10 cellular contexts compared by ENCODE assay signal in genomic region chr1:1847501-1848289, GRCh38. TPM values are rescaled to one million over a fixed set of nuclear protein-coding genes. Genes with fewer than 3 reads are reported as not detected.
DNase-seq lines count a peak whose midpoint lies in the region; ATAC-seq, FAIRE-seq and TF ChIP-seq lines count a peak whose summit lies in the region.
"Had no signal": no experiment of that assay in that cellular context is flagged by ENCODE, and none has a peak within 500 bp of the region (broad histone marks: within the 10 kb centered on the region; RNA-seq: fewer than 3 reads in every experiment).

No MANE protein-coding gene starts in this region.

- H3K36me3 Mint-ChIP-seq in T-helper 17 cell (ENCODE audit: low read depth) = peaks cover under 1% of the 10 kb centered on the region
- H3K36me3 Mint-ChIP-seq in activated T-cell treated with anti-CD3 and anti-CD28 coated beads, Interleukin-2, amount 50 U/mL, for 4 hours (ENCODE audit: insufficient read depth) = peaks cover 12% of the 10 kb centered on the region

- intact Hi-C loops in HepG2 (cut with micrococcal nuclease; ENCODE audit: unreplicated experiment) = no loop called here

- peaks cover 61% of the 10 kb centered on the region for H3K4me1 Mint-ChIP-seq in T-helper 17 cell
- peaks cover 61% of the 10 kb centered on the region for H3K4me1 Mint-ChIP-seq in activated T-cell treated with anti-CD3 and anti-CD28 coated beads, Interleukin-2, amount 50 U/mL, for 4 hours (ENCODE audit: low read depth)

- TF ChIP-seq EP300 in HepG2 (IDR thresholded peaks at IDR 0.05; ENCODE audit: low read depth in 2 of 2, low read length in 2 of 2) = no peak
- no peak for TF ChIP-seq EP300 in HepG2 (CRISPR knock-in tag; IDR thresholded peaks at IDR 0.05; ENCODE audit: borderline replicate concordance)

- peak overlapping the region; percentile 7 for H3K4me3 Mint-ChIP-seq in T-helper 17 cell
- no peak overlapping the region for H3K4me3 Mint-ChIP-seq in activated T-cell treated with anti-CD3 and anti-CD28 coated beads, Interleukin-2, amount 50 U/mL, for 4 hours

- TF ChIP-seq RAD21 in HepG2 (CRISPR knock-in tag; IDR thresholded peaks at IDR 0.05) = no peak

- H3K79me2 ChIP-seq in HepG2 (ENCODE audit: insufficient read depth, low read length) = peaks cover 76% of the 10 kb centered on the region

- no peak overlapping the region for H3K4me2 ChIP-seq in HepG2 (ENCODE audit: low read depth, low read length)

- FAIRE-seq in HepG2 (lab: Jason Lieb, UNC) = no peak

- in situ Hi-C loops in HepG2 (cut with HindIII; ENCODE audit: extremely low pct_ligation_motif_present, low pct_unique_long_range_greater_than_20kb) = no loop called here

- no peak for TF ChIP-seq CTCF in HepG2 (CRISPR knock-in tag; IDR thresholded peaks at IDR 0.05)

- BruUV-seq in HepG2 (replicated peaks; lab: Mats Ljungman, UMichigan) = no TSS peak

- no peaks in the 10 kb centered on the region for H3K9me3 Mint-ChIP-seq in activated T-cell treated with anti-CD3 and anti-CD28 coated beads, Interleukin-2, amount 50 U/mL, for 4 hours

- no peaks in the 10 kb centered on the region for H3K27me3 Mint-ChIP-seq in T-helper 17 cell
- H3K27me3 Mint-ChIP-seq in activated T-cell treated with anti-CD3 and anti-CD28 coated beads, Interleukin-2, amount 50 U/mL, for 4 hours (ENCODE audit: low read depth) = no peaks in the 10 kb centered on the region

- no peaks in the 10 kb centered on the region for H3K9me3 ChIP-seq in T-helper 17 cell (ENCODE audit: control insufficient read depth, low read length, poor library complexity, severe bottlenecking)
- H3K9me3 ChIP-seq in HepG2 (ENCODE audit: low read length) = no peaks in the 10 kb centered on the region

- no peak overlapping the region for H3K4me3 ChIP-seq in HepG2 (replicated peaks in 1 of 3; ENCODE audit: insufficient read depth in 1 of 3, low read depth in 2 of 3, low read length in 3 of 3)

- H4K20me1 ChIP-seq in HepG2 (ENCODE audit: insufficient read depth, low read length) = peaks cover 29% of the 10 kb centered on the region

- no peak for DNase-seq in T-helper 17 cell
- no peak for DNase-seq in HepG2 (ENCODE audit: low spot score)
- no peak for DNase-seq in substantia nigra (lab: John Stamatoyannopoulos, UW)
- DNase-seq in NCI-H187 treated with DMSO at 0.1 percent for 48 hours (lab: John Stamatoyannopoulos, UW) = no peak
- DNase-seq in activated T-cell treated with anti-CD3 and anti-CD28 coated beads, Interleukin-2, amount 50 U/mL, for 4 hours = no peak
- no peak for DNase-seq in NCI-H1048 (lab: John Stamatoyannopoulos, UW)
- DNase-seq: activated T-cell treated with anti-CD3 and anti-CD28 coated beads, Interleukin-2, amount 50 U/mL, for 1 hour; KBM-7 had no signal

- H2AFZ ChIP-seq in HepG2 (ENCODE audit: low read length) = no peak overlapping the region

- WGBS in HepG2 (ENCODE audit: low lambda C conversion rate) = 94% methylated on average over 15 of the region's 15 CpGs

- no peaks in the 10 kb centered on the region for H3K27me3 ChIP-seq in HepG2 (ENCODE audit: control insufficient read depth in 1 of 2, insufficient read depth in 2 of 2, low read length in 2 of 2)

- H3K9ac ChIP-seq in HepG2 (ENCODE audit: insufficient read depth, low read depth, low read length) = no peak overlapping the region

- POLR2A ChIA-PET in HepG2 (lab: Yijun Ruan, JAX) = interaction anchor here (0.8 kb wide), 1 partner anchor 15 kb away, joined by 3 read pairs; no protein-coding TSS in a partner anchor

- H3K4me1 ChIP-seq in HepG2 (ENCODE audit: insufficient read depth, low read length) = peaks cover 28% of the 10 kb centered on the region

- ATAC-seq in GM21825 (IDR thresholded peaks at IDR 0.05; ENCODE audit: unreplicated experiment) = peak; percentile 56
- ATAC-seq in T-helper 17 cell = no peak
- no peak; the same call in 2 of the 3 replicates for ATAC-seq in HepG2
- no peak for ATAC-seq in activated T-cell treated with anti-CD3 and anti-CD28 coated beads, Interleukin-2, amount 50 U/mL, for 4 hours
- no peak for ATAC-seq in HG03095 (IDR thresholded peaks at IDR 0.05; ENCODE audit: unreplicated experiment)

- H3K36me3 ChIP-seq in HepG2 (replicated peaks in 1 of 2; ENCODE audit: control insufficient read depth in 1 of 2, insufficient read depth in 2 of 2, low read length in 2 of 2) = peaks cover 5 to 11% of the 10 kb centered on the region in 2 experiments

- peak overlapping the region; percentile 89 for H3K27ac Mint-ChIP-seq in T-helper 17 cell

- CTCF ChIA-PET in HepG2 (lab: Yijun Ruan, JAX; ENCODE audit: low intra/inter-chr PET ratio, low total read pairs) = no interaction called here

- no peak for TF ChIP-seq POLR2A in HepG2 (IDR thresholded peaks at IDR 0.05; ENCODE audit: insufficient read depth in 1 of 2, low read depth in 2 of 2, low read length in 2 of 2)

- peak overlapping the region; percentile 29 for H3K27ac ChIP-seq in HepG2 (ENCODE audit: extremely low read length, insufficient read depth, low read length)
- H3K27ac ChIP-seq in substantia nigra (ENCODE audit: low read depth, low read length, poor library complexity, severe bottlenecking) = peak overlapping the region; percentile 58

TF ChIP-seq in HepG2, 621 proteins besides CTCF, POLR2A, EP300 and RAD21:
- TF ChIP-seq ZNF138 (CRISPR knock-in tag; IDR thresholded peaks at IDR 0.05; ENCODE audit: low read depth) (no peak), FOXK2 (IDR thresholded peaks at IDR 0.05) (no peak)

RNA-seq across cellular contexts. Expression of gene GNB1, which starts 43.2 kb away (rescaled TPM):
- total RNA-seq in T-helper 17 cell = 100 to 1,000 TPM; 236 to 255 TPM
- 66.2 and 76.7 TPM in 2 replicates for total RNA-seq in HepG2 (2016; rRNA removed; fragmentation: Illumina TruSeq; extraction: Trizol)
- 98.5 and 108 TPM in 2 replicates for total RNA-seq in HepG2 (2016; cell fraction: cytosol; rRNA removed; fragmentation: Illumina TruSeq; extraction: Trizol; ENCODE audit: low read depth)
- 68.2 and 68.8 TPM in 2 replicates for total RNA-seq in HepG2 (2016; cell fraction: insoluble cytoplasmic fraction; rRNA removed; fragmentation: Illumina TruSeq; extraction: Trizol)
- total RNA-seq in HepG2 (2016; cell fraction: membrane; rRNA removed; fragmentation: Illumina TruSeq; extraction: Trizol) = 163 and 168 TPM in 2 replicates
- total RNA-seq in HepG2 (2016; cell fraction: nucleus; rRNA removed; fragmentation: Illumina TruSeq; extraction: Trizol) = 45.2 and 49.3 TPM in 2 replicates
- 327 and 345 TPM in 2 replicates for polyA plus RNA-seq in HepG2 (2011; rRNA removed)
- 278 and 286 TPM in 2 replicates for polyA plus RNA-seq in HepG2 (2011; cell fraction: cytosol; rRNA removed)
- 169 and 179 TPM in 2 replicates for polyA plus RNA-seq in HepG2 (2011; cell fraction: nucleus; rRNA removed)
- polyA plus RNA-seq in HepG2 (2012) = 196 and 197 TPM in 2 replicates
- 302 and 370 TPM in 2 replicates for polyA plus RNA-seq in HepG2 (2016; cell fraction: cytosol; fragmentation: Illumina TruSeq; extraction: Trizol; ENCODE audit: low read depth)
- 201 and 257 TPM in 2 replicates for polyA plus RNA-seq in HepG2 (2016; cell fraction: insoluble cytoplasmic fraction; fragmentation: Illumina TruSeq; extraction: Trizol; ENCODE audit: low read depth)
- 387 and 445 TPM in 2 replicates for polyA plus RNA-seq in HepG2 (2016; cell fraction: membrane; fragmentation: Illumina TruSeq; extraction: Trizol; ENCODE audit: low read depth)
- 156 and 160 TPM in 2 replicates for polyA plus RNA-seq in HepG2 (2016; cell fraction: nucleus; fragmentation: Illumina TruSeq; extraction: Trizol; ENCODE audit: insufficient read depth, low read depth)
- 349 and 450 TPM in 2 replicates for polyA minus RNA-seq in HepG2 (2011; rRNA and poly(A)+ RNA removed; ENCODE audit: low replicate concordance)
- 168 and 187 TPM in 2 replicates for polyA minus RNA-seq in HepG2 (2011; cell fraction: cytosol; rRNA and poly(A)+ RNA removed)
- polyA minus RNA-seq in HepG2 (2011; cell fraction: nucleus; rRNA and poly(A)+ RNA removed) = 63.1 and 70.6 TPM in 2 replicates
- total RNA-seq in activated T-cell treated with anti-CD3 and anti-CD28 coated beads, Interleukin-2, amount 50 U/mL, for 4 hours = 100 to 1,000 TPM; 354 to 395 (median 387) TPM
